20 cellular contexts compared by ENCODE assay signal in the genomic region with DNA sequence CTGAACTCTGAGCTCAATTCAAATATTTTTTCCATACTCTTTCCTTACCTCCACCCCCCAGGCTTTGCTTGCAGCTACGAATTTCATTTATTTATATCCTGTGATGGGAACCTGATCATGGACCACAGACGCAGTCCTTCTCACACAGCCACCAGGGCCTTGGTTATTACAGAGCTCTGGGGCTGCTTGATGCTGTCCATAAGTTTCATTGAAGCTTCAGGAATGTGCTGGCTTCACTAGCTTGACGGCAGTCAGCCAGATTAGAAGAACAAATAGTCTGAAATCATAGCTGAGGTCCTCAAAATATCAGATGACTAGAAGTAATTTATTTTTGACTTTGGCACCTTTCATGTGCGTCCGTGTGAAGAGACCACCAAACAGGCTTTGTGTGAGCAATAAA.
"Had no signal": no experiment of that assay in that cellular context is flagged by ENCODE, and none has a peak within 500 bp of the region (broad histone marks: within the 10 kb centered on the region; RNA-seq: fewer than 3 reads in every experiment).

No MANE protein-coding gene starts in this region.

- ATAC-seq: activated CD4-positive, CD25-positive, alpha-beta regulatory T cell treated with anti-CD3 and anti-CD28 coated beads, Interleukin-2, amount 50 U/mL, for 24 hours; foreskin keratinocyte; naive thymus-derived CD8-positive, alpha-beta T cell had no signal

- H3K4me3 Mint-ChIP-seq: activated CD4-positive, alpha-beta memory T cell treated with anti-CD3 and anti-CD28 coated beads, Interleukin-2, amount 10 ng/mL, durations not matched to agents 7 days and 5 days; activated CD4-positive, alpha-beta T cell treated with anti-CD3 and anti-CD28 coated beads, Interleukin-2, amount 10 ng/mL, durations not matched to agents 24 days and 14 days; activated naive CD4-positive, alpha-beta T cell treated with anti-CD3 and anti-CD28 coated beads, Interleukin-2, amount 10 ng/mL, durations not matched to agents 7 days and 5 days; naive thymus-derived CD8-positive, alpha-beta T cell; neural progenitor cell; stimulated activated naive CD8-positive, alpha-beta T cell treated with anti-CD3 and anti-CD28 coated beads, Interleukin-15, Interleukin-2, amounts not matched to agents 100 ng/mL and 50 ng/mL, for 24 hours; T-helper 2 cell treated with Interferon-gamma antibody and Interleukin-4, amounts not matched to agents 5 μg/mL and 100 μg/mL, for 36 hours had no signal

- H3K9ac ChIP-seq: neural progenitor cell had no signal

- H3K4me2 ChIP-seq: neural progenitor cell had no signal

- H3K9me3 ChIP-seq: tibial nerve, uterus had no signal

- H3K9me3 Mint-ChIP-seq: activated CD4-positive, alpha-beta memory T cell treated with anti-CD3 and anti-CD28 coated beads, Interleukin-2, amount 10 ng/mL, durations not matched to agents 7 days and 5 days; activated CD4-positive, alpha-beta T cell treated with anti-CD3 and anti-CD28 coated beads, Interleukin-2, amount 10 ng/mL, durations not matched to agents 24 days and 14 days; activated naive CD4-positive, alpha-beta T cell treated with anti-CD3 and anti-CD28 coated beads, Interleukin-2, amount 10 ng/mL, durations not matched to agents 7 days and 5 days; naive thymus-derived CD8-positive, alpha-beta T cell; neural progenitor cell; stimulated activated naive CD8-positive, alpha-beta T cell treated with anti-CD3 and anti-CD28 coated beads, Interleukin-15, Interleukin-2, amounts not matched to agents 100 ng/mL and 50 ng/mL, for 24 hours; T-helper 2 cell treated with Interferon-gamma antibody and Interleukin-4, amounts not matched to agents 5 μg/mL and 100 μg/mL, for 36 hours had no signal

- H3K27me3 ChIP-seq: foreskin keratinocyte, neural progenitor cell, tibial nerve, uterus had no signal

- H3K4me3 ChIP-seq: lung, neural progenitor cell, tibial nerve, uterus had no signal

- H3K36me3 ChIP-seq: neural progenitor cell, tibial nerve, uterus had no signal

- H3K36me3 Mint-ChIP-seq: activated naive CD4-positive, alpha-beta T cell treated with anti-CD3 and anti-CD28 coated beads, Interleukin-2, amount 10 ng/mL, durations not matched to agents 7 days and 5 days; naive thymus-derived CD8-positive, alpha-beta T cell; neural progenitor cell had no signal

- H2AFZ ChIP-seq: neural progenitor cell had no signal

- H3K4me1 ChIP-seq: foreskin keratinocyte, tibial nerve, uterus had no signal

- H3K4me1 Mint-ChIP-seq: activated CD4-positive, alpha-beta memory T cell treated with anti-CD3 and anti-CD28 coated beads, Interleukin-2, amount 10 ng/mL, durations not matched to agents 7 days and 5 days; activated CD4-positive, alpha-beta T cell treated with anti-CD3 and anti-CD28 coated beads, Interleukin-2, amount 10 ng/mL, durations not matched to agents 24 days and 14 days; activated naive CD4-positive, alpha-beta T cell treated with anti-CD3 and anti-CD28 coated beads, Interleukin-2, amount 10 ng/mL, durations not matched to agents 7 days and 5 days; naive thymus-derived CD8-positive, alpha-beta T cell; neural progenitor cell had no signal

- DNase-seq: activated CD4-positive, alpha-beta memory T cell treated with anti-CD3 and anti-CD28 coated beads, Interleukin-2, amount 10 ng/mL, durations not matched to agents 7 days and 5 days; activated CD4-positive, alpha-beta T cell treated with anti-CD3 and anti-CD28 coated beads, Interleukin-2, amount 10 ng/mL, durations not matched to agents 24 days and 14 days; activated effector memory CD4-positive, alpha-beta T cell treated with anti-CD3 and anti-CD28 coated beads, Interleukin-2, amount 50 U/mL, for 16 hours; activated naive CD4-positive, alpha-beta T cell treated with anti-CD3 and anti-CD28 coated beads, Interleukin-2, amount 10 ng/mL, durations not matched to agents 7 days and 5 days; amygdala; foreskin keratinocyte; hypothalamus; naive thymus-derived CD8-positive, alpha-beta T cell; posterior cingulate gyrus; retina; stimulated activated CD4-positive, alpha-beta T cell treated with anti-CD3 and anti-CD28 coated beads, Interleukin-4, amount 100 ng/mL, for 4 hours; uterus had no signal

- H3K27ac Mint-ChIP-seq: activated CD4-positive, alpha-beta memory T cell treated with anti-CD3 and anti-CD28 coated beads, Interleukin-2, amount 10 ng/mL, durations not matched to agents 7 days and 5 days; activated CD4-positive, alpha-beta T cell treated with anti-CD3 and anti-CD28 coated beads, Interleukin-2, amount 10 ng/mL, durations not matched to agents 24 days and 14 days; activated naive CD4-positive, alpha-beta T cell treated with anti-CD3 and anti-CD28 coated beads, Interleukin-2, amount 10 ng/mL, durations not matched to agents 7 days and 5 days; naive thymus-derived CD8-positive, alpha-beta T cell; neural progenitor cell; stimulated activated naive CD8-positive, alpha-beta T cell treated with anti-CD3 and anti-CD28 coated beads, Interleukin-15, Interleukin-2, amounts not matched to agents 100 ng/mL and 50 ng/mL, for 24 hours; T-helper 2 cell treated with Interferon-gamma antibody and Interleukin-4, amounts not matched to agents 5 μg/mL and 100 μg/mL, for 36 hours had no signal

- H3K27ac ChIP-seq: epithelial cell of prostate, foreskin keratinocyte, neural progenitor cell, tibial nerve, uterus, VCaP had no signal
